ENCODE assay signal across 1 cellular context in genomic region chrX:49073641-49074575, GRCh38.
TF ChIP-seq lines count a peak whose summit lies in the region.

TSS of gene PRAF2 (minus strand) at chrX:49074002. CDS start at chrX:49073987, 15 bp downstream.

TF ChIP-seq in HEK293, 187 proteins besides CTCF, POLR2A, EP300 and RAD21 (continued from another document):
- TF ChIP-seq PRDM2 (tag by site-specific recombination; IDR thresholded peaks at IDR 0.05; ENCODE audit: borderline replicate concordance) = no peak
